Comparison of ENCODE assay signal across 16 cellular contexts in genomic region chr17:29867643-29868181, GRCh38.
DNase-seq lines count a peak whose midpoint lies in the region; ATAC-seq, FAIRE-seq and TF ChIP-seq lines count a peak whose summit lies in the region.
"Had no signal": no experiment of that assay in that cellular context is flagged by ENCODE, and none has a peak within 500 bp of the region (broad histone marks: within the 10 kb centered on the region; RNA-seq: fewer than 3 reads in every experiment).

No MANE protein-coding gene starts in this region.

- H3K27me3 Mint-ChIP-seq in nephron (ENCODE audit: low read depth): no peaks in the 10 kb centered on the region

- peak overlapping the region; percentile 1 to 69 (median 3) for H3K27ac Mint-ChIP-seq in nephron
- H3K27ac Mint-ChIP-seq: nephron progenitor cell; T-helper 2 cell treated with Interferon-gamma antibody and Interleukin-4, amounts not matched to agents 5 μg/mL and 100 μg/mL, for 36 hours had no signal

- peaks cover 65% of the 10 kb centered on the region for H3K4me1 Mint-ChIP-seq in nephron

- no peaks in the 10 kb centered on the region for H3K9me3 Mint-ChIP-seq in nephron
- H3K9me3 Mint-ChIP-seq: nephron progenitor cell; T-helper 2 cell treated with Interferon-gamma antibody and Interleukin-4, amounts not matched to agents 5 μg/mL and 100 μg/mL, for 36 hours had no signal

- TF ChIP-seq CTCF in LNCAP (IDR thresholded peaks at IDR 0.05) (peak; percentile 55), nephron (IDR thresholded peaks at IDR 0.05; ENCODE audit: unreplicated experiment in 3 of 3) (peak in 2 of 3 experiments; percentile 32 to 41)

- no peak overlapping the region for H3K4me3 Mint-ChIP-seq in nephron
- H3K4me3 Mint-ChIP-seq: nephron progenitor cell; T-helper 2 cell treated with Interferon-gamma antibody and Interleukin-4, amounts not matched to agents 5 μg/mL and 100 μg/mL, for 36 hours had no signal

- FAIRE-seq in frontal cortex (lab: Jason Lieb, UNC): no peak

- H3K36me3 Mint-ChIP-seq in nephron (ENCODE audit: low read depth): no peaks in the 10 kb centered on the region

- no peak for ATAC-seq in GM21423 (IDR thresholded peaks at IDR 0.05; ENCODE audit: unreplicated experiment)

- DNase-seq in D341Med (ENCODE audit: low spot score): peak; percentile 36
- DNase-seq in cerebellar cortex (ENCODE audit: low spot score): peak; percentile 28
- no peak for DNase-seq in frontal cortex (ENCODE audit: low spot score in 2 of 2)
- DNase-seq in GDM1 (lab: John Stamatoyannopoulos, UW): no peak
- no peak for DNase-seq in stimulated activated CD4-positive, alpha-beta T cell treated with anti-CD3 and anti-CD28 coated beads, Interleukin-2, amount 100 ng/mL, for 24 hours
- DNase-seq: activated T-cell treated with anti-CD3 and anti-CD28 coated beads, Interleukin-2, amount 50 U/mL, for 1 hour; caudate nucleus; HCEC 1CT; NCI-H2171; nephron progenitor cell; stimulated activated CD4-positive, alpha-beta T cell treated with anti-CD3 and anti-CD28 coated beads, Interleukin-4, amount 100 ng/mL, for 24 hours; thyroid gland had no signal

Comparison
In these comparisons a context has a peak if more than half of its experiments do, and no peak if none do; other contexts are left out.
1. DNase-seq: peak in D341Med (single experiment) and cerebellar cortex (single experiment); none in frontal cortex (0 of 2), GDM1 (single experiment) and stimulated activated CD4-positive, alpha-beta T cell treated with anti-CD3 and anti-CD28 coated beads, Interleukin-2, amount 100 ng/mL, for 24 hours (0 of 2).